Comparison of ENCODE assay signal across 2 cellular contexts in the genomic region with DNA sequence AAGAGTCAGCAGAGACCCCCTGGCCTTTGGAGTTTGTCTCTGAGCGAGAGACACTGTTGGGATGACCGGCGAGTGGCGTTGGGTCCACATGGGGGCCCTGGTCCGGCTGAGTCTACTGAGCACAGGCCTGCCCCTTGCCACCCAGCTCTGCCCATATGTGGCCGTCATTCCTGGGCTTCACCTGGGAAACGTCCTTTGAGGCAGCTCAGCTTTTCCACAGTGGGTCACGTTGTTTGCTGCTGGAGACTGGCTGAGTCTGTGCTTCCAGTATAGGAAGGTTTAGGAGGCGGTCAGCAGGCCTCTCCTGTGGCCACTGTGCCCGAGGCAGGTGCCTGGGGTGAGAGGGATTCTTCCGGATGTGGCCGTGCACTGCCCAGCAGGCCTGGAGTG.
A peak's percentile ranks its signal among the peaks of the same experiment; 100 is the strongest.
TF ChIP-seq lines count a peak whose summit lies in the region.

No MANE protein-coding gene starts in this region.

TF ChIP-seq in A549, 52 proteins besides CTCF, POLR2A, EP300 and RAD21 (continued from another document):
- TF ChIP-seq, protein P1, sequence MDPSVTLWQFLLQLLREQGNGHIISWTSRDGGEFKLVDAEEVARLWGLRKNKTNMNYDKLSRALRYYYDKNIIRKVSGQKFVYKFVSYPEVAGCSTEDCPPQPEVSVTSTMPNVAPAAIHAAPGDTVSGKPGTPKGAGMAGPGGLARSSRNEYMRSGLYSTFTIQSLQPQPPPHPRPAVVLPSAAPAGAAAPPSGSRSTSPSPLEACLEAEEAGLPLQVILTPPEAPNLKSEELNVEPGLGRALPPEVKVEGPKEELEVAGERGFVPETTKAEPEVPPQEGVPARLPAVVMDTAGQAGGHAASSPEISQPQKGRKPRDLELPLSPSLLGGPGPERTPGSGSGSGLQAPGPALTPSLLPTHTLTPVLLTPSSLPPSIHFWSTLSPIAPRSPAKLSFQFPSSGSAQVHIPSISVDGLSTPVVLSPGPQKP (IDR thresholded peaks at IDR 0.05; ENCODE audit: low read depth, low read length) = no peak

TF ChIP-seq in HEK293, 187 proteins besides CTCF, POLR2A, EP300 and RAD21 (continued from another document):
- TF ChIP-seq, protein P2, sequence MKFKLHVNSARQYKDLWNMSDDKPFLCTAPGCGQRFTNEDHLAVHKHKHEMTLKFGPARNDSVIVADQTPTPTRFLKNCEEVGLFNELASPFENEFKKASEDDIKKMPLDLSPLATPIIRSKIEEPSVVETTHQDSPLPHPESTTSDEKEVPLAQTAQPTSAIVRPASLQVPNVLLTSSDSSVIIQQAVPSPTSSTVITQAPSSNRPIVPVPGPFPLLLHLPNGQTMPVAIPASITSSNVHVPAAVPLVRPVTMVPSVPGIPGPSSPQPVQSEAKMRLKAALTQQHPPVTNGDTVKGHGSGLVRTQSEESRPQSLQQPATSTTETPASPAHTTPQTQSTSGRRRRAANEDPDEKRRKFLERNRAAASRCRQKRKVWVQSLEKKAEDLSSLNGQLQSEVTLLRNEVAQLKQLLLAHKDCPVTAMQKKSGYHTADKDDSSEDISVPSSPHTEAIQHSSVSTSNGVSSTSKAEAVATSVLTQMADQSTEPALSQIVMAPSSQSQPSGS (tag by site-specific recombination; IDR thresholded peaks at IDR 0.05; ENCODE audit: low read depth) = no peak
- TF ChIP-seq ZNF394 (tag by site-specific recombination; IDR thresholded peaks at IDR 0.05; ENCODE audit: borderline replicate concordance) = peak; percentile 6; the same call in 1 of the 2 replicates
